Comparison of ENCODE assay signal across 26 cellular contexts in genomic region chr17:57436565-57436964, GRCh38.
A peak's percentile ranks its signal among the peaks of the same experiment; 100 is the strongest.
DNase-seq lines count a peak whose midpoint lies in the region; ATAC-seq and TF ChIP-seq lines count a peak whose summit lies in the region.
"Had no signal": no experiment of that assay in that cellular context is flagged by ENCODE, and none has a peak within 500 bp of the region (broad histone marks: within the 10 kb centered on the region; RNA-seq: fewer than 3 reads in every experiment).

No MANE protein-coding gene starts in this region.

- CTCF ChIA-PET in Calu3 (lab: Charles Lee), result no interaction called here
- CTCF ChIA-PET in T-cell (lab: Charles Lee), result no interaction called here

- H3K4me1 ChIP-seq in BLaER1 treated with 17β-estradiol and CSF1 and Interleukin-3, amounts not matched to agents 10 nM and 100 nM, result peaks cover 33 to 100% (median 95%) of the 10 kb centered on the region in 10 experiments

- ATAC-seq in T-cell (replicated peaks in 1 of 4), result no peak
- no peak for ATAC-seq in GM18909 (IDR thresholded peaks at IDR 0.05; ENCODE audit: poor library complexity, unreplicated experiment)
- ATAC-seq: activated CD8-positive, alpha-beta T cell treated with anti-CD3 and anti-CD28 coated beads for 36 hours; left lobe of liver; natural killer cell had no signal

- H3K9me3 Mint-ChIP-seq in Calu3 (ENCODE audit: low read depth, unreplicated experiment) (no peaks in the 10 kb centered on the region), T-cell (no peaks in the 10 kb centered on the region), neural crest cell (no peaks in the 10 kb centered on the region)
- H3K9me3 Mint-ChIP-seq: activated B cell treated with CpG ODN at 0.5 μM for 24 hours; activated CD8-positive, alpha-beta T cell treated with anti-CD3 and anti-CD28 coated beads for 36 hours; natural killer cell had no signal

- peak overlapping the region; percentile 13 for H3K27ac Mint-ChIP-seq in Calu3 (ENCODE audit: unreplicated experiment)
- peak overlapping the region; percentile 0 to 5 for H3K27ac Mint-ChIP-seq in T-cell
- peak overlapping the region; percentile 9 for H3K27ac Mint-ChIP-seq in neural crest cell (ENCODE audit: unreplicated experiment)
- H3K27ac Mint-ChIP-seq: activated B cell treated with CpG ODN at 0.5 μM for 24 hours; activated CD8-positive, alpha-beta T cell treated with anti-CD3 and anti-CD28 coated beads for 36 hours; natural killer cell had no signal

- H3K9ac ChIP-seq in BLaER1 treated with 17β-estradiol and CSF1 and Interleukin-3, amounts not matched to agents 10 nM and 100 nM, result no peak overlapping the region; a peak in 1 of 22 replicates
- H3K9ac ChIP-seq: KMS-11 had no signal

- H3K4me1 Mint-ChIP-seq in Calu3 (ENCODE audit: low read depth, unreplicated experiment) (peaks cover 65% of the 10 kb centered on the region), T-cell (peaks cover 60 to 66% (median 65%) of the 10 kb centered on the region in 3 donors), neural crest cell (peaks cover 77% of the 10 kb centered on the region)

- H3K4me2 ChIP-seq in BLaER1 treated with 17β-estradiol and CSF1 and Interleukin-3, amounts not matched to agents 10 nM and 100 nM, result peak overlapping the region in 9 of 11 experiments; percentile 5 to 94 (median 90); a peak in 15 of 22 replicates
- H3K4me2 ChIP-seq: KMS-11 had no signal

- no peaks in the 10 kb centered on the region for H3K27me3 ChIP-seq in BLaER1 treated with 17β-estradiol and CSF1 and Interleukin-3, amounts not matched to agents 10 nM and 100 nM
- H3K27me3 ChIP-seq: sigmoid colon, thyroid gland had no signal

- intact Hi-C loops in Calu3 (cut with micrococcal nuclease; ENCODE audit: unreplicated experiment), result no loop called here

- peaks cover 0 to 27% (median 0%) of the 10 kb centered on the region in 11 experiments; a peak in 4 of 22 replicates for H4K20me1 ChIP-seq in BLaER1 treated with 17β-estradiol and CSF1 and Interleukin-3, amounts not matched to agents 10 nM and 100 nM

- H3K36me3 ChIP-seq in BLaER1 treated with 17β-estradiol and CSF1 and Interleukin-3, amounts not matched to agents 10 nM and 100 nM, result peaks cover 0 to 41% (median 3%) of the 10 kb centered on the region in 11 experiments; a peak in 8 of 22 replicates
- H3K36me3 ChIP-seq: sigmoid colon, thyroid gland had no signal

- H3K27ac ChIP-seq in BLaER1 treated with 17β-estradiol and CSF1 and Interleukin-3, amounts not matched to agents 10 nM and 100 nM, result peak overlapping the region in 5 of 11 experiments; percentile 0 to 94 (median 14); a peak in 6 of 22 replicates
- H3K27ac ChIP-seq: KMS-11, sigmoid colon had no signal

- DNase-seq in Calu3 (no peak), T-cell (no peak), neural crest cell (ENCODE audit: low read depth, low spot score) (no peak), dedifferentiated amniotic fluid mesenchymal stem cell (ENCODE audit: extremely low spot score) (no peak)
- no peak for DNase-seq in stimulated activated naive CD4-positive, alpha-beta T cell treated with Interleukin-2 at 50 U/mL for 16 hours (lab: John Stamatoyannopoulos, UW)
- DNase-seq: activated B cell treated with CpG ODN at 0.5 μM for 24 hours; activated CD8-positive, alpha-beta T cell treated with anti-CD3 and anti-CD28 coated beads for 36 hours; activated naive CD4-positive, alpha-beta T cell treated with Interleukin-2 at 50 U/mL for 16 hours; activated T-cell treated with anti-CD3 and anti-CD28 coated beads for 4 hours; anterior cingulate cortex; caudate nucleus; COR-L47; dermis blood vessel endothelial cell; EL; head of caudate nucleus; natural killer cell; NCI-H1092; NCI-H2081 treated with DMSO at 0.1 percent for 48 hours; NCI-H510A; sigmoid colon; T-helper 9 cell had no signal

- TF ChIP-seq CTCF in Calu3 (IDR thresholded peaks at IDR 0.05; ENCODE audit: unreplicated experiment) (no peak), neural crest cell (conservative IDR thresholded peaks at IDR 0.05) (no peak)

- H3K27me3 Mint-ChIP-seq in Calu3 (ENCODE audit: unreplicated experiment) (no peaks in the 10 kb centered on the region), T-cell (no peaks in the 10 kb centered on the region), neural crest cell (ENCODE audit: low read depth) (no peaks in the 10 kb centered on the region)
- H3K27me3 Mint-ChIP-seq: activated B cell treated with CpG ODN at 0.5 μM for 24 hours; activated CD8-positive, alpha-beta T cell treated with anti-CD3 and anti-CD28 coated beads for 36 hours had no signal

- no peaks in the 10 kb centered on the region for H3K9me3 ChIP-seq in BLaER1 treated with 17β-estradiol and CSF1 and Interleukin-3, amounts not matched to agents 10 nM and 100 nM (replicated peaks in 1 of 11)
- H3K9me3 ChIP-seq: sigmoid colon, thyroid gland had no signal

- POLR2A ChIA-PET in T-cell (lab: Charles Lee), result no interaction called here

- H3K36me3 Mint-ChIP-seq in Calu3 (ENCODE audit: insufficient read depth, unreplicated experiment) (peaks cover 5% of the 10 kb centered on the region), T-cell (peaks cover 22% of the 10 kb centered on the region), neural crest cell (ENCODE audit: low read depth) (peaks cover 5% of the 10 kb centered on the region)
- H3K36me3 Mint-ChIP-seq: natural killer cell had no signal

- no peak overlapping the region for H3K4me3 ChIP-seq in BLaER1 treated with 17β-estradiol and CSF1 and Interleukin-3, amounts not matched to agents 10 nM and 100 nM
- H3K4me3 ChIP-seq: sigmoid colon, thyroid gland had no signal

- H3K4me3 Mint-ChIP-seq in Calu3 (ENCODE audit: low read depth, unreplicated experiment), result no peak overlapping the region
- H3K4me3 Mint-ChIP-seq in T-cell, result no peak overlapping the region
- H3K4me3 Mint-ChIP-seq in neural crest cell, result no peak overlapping the region
- H3K4me3 Mint-ChIP-seq: activated B cell treated with CpG ODN at 0.5 μM for 24 hours; activated CD8-positive, alpha-beta T cell treated with anti-CD3 and anti-CD28 coated beads for 36 hours; natural killer cell had no signal

- BruUV-seq in Calu3 (replicated peaks; lab: Mats Ljungman, UMichigan), result no TSS peak
